In the genomic region with DNA sequence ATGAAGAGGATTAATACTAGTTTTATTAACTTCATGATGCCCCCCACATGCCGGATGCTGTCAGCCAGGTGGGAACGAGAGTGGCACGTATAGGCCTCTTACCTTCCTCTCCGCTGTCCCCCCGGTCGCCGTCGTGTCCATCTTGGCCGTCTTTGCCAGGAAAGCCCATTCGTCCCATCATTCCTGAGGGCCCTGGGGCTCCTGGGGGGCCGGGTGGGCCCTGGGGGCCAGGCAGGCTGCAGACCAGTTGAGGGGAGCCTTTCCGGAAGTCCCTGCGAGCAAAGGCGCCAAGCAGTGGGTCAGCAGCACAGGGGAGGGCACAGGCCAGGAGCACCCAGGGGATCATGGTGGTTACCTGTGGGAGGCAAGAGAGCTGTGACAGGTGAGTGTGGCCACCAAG, we compare ENCODE assay signal across 24 cellular contexts. TPM values are rescaled to one million over a fixed set of nuclear protein-coding genes. Genes with fewer than 3 reads are reported as not detected.
DNase-seq lines count a peak whose midpoint lies in the region; ATAC-seq and TF ChIP-seq lines count a peak whose summit lies in the region.
"Had no signal": no experiment of that assay in that cellular context is flagged by ENCODE, and none has a peak within 500 bp of the region (broad histone marks: within the 10 kb centered on the region; RNA-seq: fewer than 3 reads in every experiment).

No MANE protein-coding gene starts in this region.

- no peak overlapping the region for H2BK5ac ChIP-seq in mesenchymal stem cell (ENCODE audit: low read depth, low read length, poor library complexity, severe bottlenecking)

- H3K27me3 ChIP-seq in mesenchymal stem cell (ENCODE audit: control insufficient read depth in 1 of 2, insufficient read depth in 1 of 2, low read length in 2 of 2) (no peaks in the 10 kb centered on the region), heart right ventricle (no peaks in the 10 kb centered on the region)
- H3K27me3 ChIP-seq: BE2C, BLaER1 had no signal

- H3K4me1 ChIP-seq in mesenchymal stem cell (ENCODE audit: control insufficient read depth, insufficient read depth, low read depth, low read length) (no peaks in the 10 kb centered on the region), heart right ventricle (peaks cover 7 to 43% (median 26%) of the 10 kb centered on the region in 9 donors)
- H3K4me1 ChIP-seq: BE2C, BLaER1 had no signal

- H3K4me2 ChIP-seq in mesenchymal stem cell (ENCODE audit: low read length, poor library complexity, severe bottlenecking) = no peak overlapping the region
- H3K4me2 ChIP-seq: BLaER1 had no signal

- ATAC-seq in GM18861 (IDR thresholded peaks at IDR 0.05; ENCODE audit: unreplicated experiment) (no peak), heart right ventricle (no peak)
- ATAC-seq: GM12878 had no signal

- DNase-seq in mesenchymal stem cell (no peak), posterior vena cava (ENCODE audit: low spot score) (peak; percentile 76), heart right ventricle (no peak)
- DNase-seq in activated CD8-positive, alpha-beta memory T cell treated with anti-CD3 and anti-CD28 coated beads, Interleukin-2, amount 50 U/mL, for 4 hours = no peak
- DNase-seq: 8988T; ACHN; BE2C; C1 segment of cervical spinal cord; CD4-positive, alpha-beta memory T cell; CD4-positive, CD25-positive, alpha-beta regulatory T cell; CD8-positive, alpha-beta memory T cell; COR-L47; DMS 273 treated with DMSO at 0.1 percent for 48 hours; DMS153; DMS53; DMS79; DND-41; EL; GDM1 had no signal

- no peaks in the 10 kb centered on the region for H3K79me1 ChIP-seq in mesenchymal stem cell (replicated peaks; ENCODE audit: low read length, poor library complexity, severe bottlenecking)

- peak overlapping the region; percentile 41 for H4K91ac ChIP-seq in mesenchymal stem cell (ENCODE audit: low read length)

- H3K4me3 ChIP-seq in mesenchymal stem cell (ENCODE audit: insufficient read depth in 1 of 2, low read depth in 1 of 2, low read length in 2 of 2) = no peak overlapping the region
- H3K4me3 ChIP-seq in heart right ventricle = no peak overlapping the region
- H3K4me3 ChIP-seq: BLaER1, GM12878 had no signal

- no peak overlapping the region for H2BK120ac ChIP-seq in mesenchymal stem cell (ENCODE audit: low read depth, low read length)

- H2BK15ac ChIP-seq in mesenchymal stem cell (ENCODE audit: low read depth, poor library complexity, severe bottlenecking) = no peak overlapping the region

- no peak overlapping the region for H2AK5ac ChIP-seq in mesenchymal stem cell (ENCODE audit: low read length, severe bottlenecking)

- intact Hi-C loops in posterior vena cava (cut with DNase I) = no loop called here
- intact Hi-C loops in heart right ventricle (cut with DNase I) = no loop called here

- H3K9me3 ChIP-seq in mesenchymal stem cell (ENCODE audit: control insufficient read depth, low read length) (no peaks in the 10 kb centered on the region), heart right ventricle (no peaks in the 10 kb centered on the region)
- H3K9me3 ChIP-seq: BE2C, BLaER1 had no signal

- TF ChIP-seq CTCF in heart right ventricle (IDR thresholded peaks at IDR 0.05) = no peak

- H3K4ac ChIP-seq in mesenchymal stem cell (ENCODE audit: low read depth in 1 of 2, low read length in 2 of 2) = no peak overlapping the region

- no peak overlapping the region for H3K9ac ChIP-seq in mesenchymal stem cell (ENCODE audit: low read length)
- H3K9ac ChIP-seq: BLaER1 had no signal

- no peak overlapping the region for H3K27ac ChIP-seq in mesenchymal stem cell (ENCODE audit: low read length, poor library complexity, severe bottlenecking)
- H3K27ac ChIP-seq in heart right ventricle = no peak overlapping the region
- H3K27ac ChIP-seq: BLaER1 had no signal

- H3K36me3 ChIP-seq in mesenchymal stem cell (ENCODE audit: control insufficient read depth in 1 of 2, insufficient read depth in 2 of 2, low read depth in 1 of 2, low read length in 2 of 2) (no peaks in the 10 kb centered on the region), heart right ventricle (peaks cover 0 to 6% (median 0%) of the 10 kb centered on the region in 9 donors)
- H3K36me3 ChIP-seq: BE2C, BLaER1 had no signal

- no peak overlapping the region for H3K14ac ChIP-seq in mesenchymal stem cell (ENCODE audit: low read length in 2 of 2)

- H3K18ac ChIP-seq in mesenchymal stem cell (ENCODE audit: low read depth in 1 of 2, low read length in 2 of 2) = no peak overlapping the region

- no peak overlapping the region for H4K8ac ChIP-seq in mesenchymal stem cell (ENCODE audit: low read length)

- H3K23ac ChIP-seq in mesenchymal stem cell (ENCODE audit: low read length in 2 of 2) = no peak overlapping the region

- no peak overlapping the region for H2AFZ ChIP-seq in mesenchymal stem cell (ENCODE audit: low read depth, low read length)

- H2BK12ac ChIP-seq in mesenchymal stem cell (ENCODE audit: low read length in 2 of 2) = no peak overlapping the region

- 90% methylated on average over 14 of the region's 14 CpGs for WGBS in mesenchymal stem cell
- 96 to 97% methylated on average over 14 of the region's 14 CpGs for WGBS in heart right ventricle, 2 donors

RNA-seq across cellular contexts. Expression of a gene that starts 15.8 kb away (rescaled TPM):
- 2.7 TPM for polyA plus RNA-seq in mesenchymal stem cell (2013, experiment 1 of 2)
- polyA plus RNA-seq in mesenchymal stem cell (2013, experiment 2 of 2) = 2.7 TPM
- total RNA-seq in posterior vena cava = 1 to 10 TPM; 7.1 to 9.7 TPM
- 1 to 10 TPM in 6 of 10 donors, under 1 TPM in 4; 0.40 to 1.6 (median 1.1) TPM for total RNA-seq in heart right ventricle
- polyA plus RNA-seq in heart right ventricle = 1 to 10 TPM in 1 of 2 donors, under 1 TPM in 1; 0.97 to 1.5 TPM
- total RNA-seq: CD4-positive, alpha-beta memory T cell; CD4-positive, CD25-positive, alpha-beta regulatory T cell; CD8-positive, alpha-beta memory T cell; G401; GM12878 had no signal
- polyA plus RNA-seq: CD14-positive monocyte; CD4-positive, alpha-beta memory T cell; CD4-positive, CD25-positive, alpha-beta regulatory T cell; CD8-positive, alpha-beta memory T cell; GM12878 had no signal

RNA-seq across cellular contexts. Expression of a gene that starts 42.3 kb away (rescaled TPM):
- polyA plus RNA-seq in mesenchymal stem cell (2013, experiment 1 of 2) = 10.2 TPM
- 9.4 TPM for polyA plus RNA-seq in mesenchymal stem cell (2013, experiment 2 of 2)
- total RNA-seq in posterior vena cava (1 to 10 TPM; 1.0 to 1.2 TPM), heart right ventricle (10 to 100 TPM in 3 of 10 donors, 1 to 10 TPM in 7; 4.5 to 20.8 (median 7.0) TPM)
- polyA plus RNA-seq in heart right ventricle = 1 to 10 TPM; 2.9 to 5.1 TPM
- total RNA-seq: CD4-positive, alpha-beta memory T cell; CD4-positive, CD25-positive, alpha-beta regulatory T cell; CD8-positive, alpha-beta memory T cell had no signal
- polyA plus RNA-seq: CD14-positive monocyte; CD4-positive, alpha-beta memory T cell; CD4-positive, CD25-positive, alpha-beta regulatory T cell; CD8-positive, alpha-beta memory T cell had no signal

RNA-seq across cellular contexts. Expression of a gene that starts 45.2 kb away (rescaled TPM):
- 1.2 TPM for polyA plus RNA-seq in mesenchymal stem cell (2013, experiment 1 of 2)
- polyA plus RNA-seq in mesenchymal stem cell (2013, experiment 2 of 2) = 1.3 TPM
- total RNA-seq in posterior vena cava (1 to 10 TPM; 4.1 to 4.8 TPM), heart right ventricle (1 to 10 TPM; 2.3 to 4.5 (median 3.6) TPM)
- 1 to 10 TPM; 1.7 to 8.6 TPM for polyA plus RNA-seq in heart right ventricle
- total RNA-seq: CD4-positive, CD25-positive, alpha-beta regulatory T cell had no signal
